Comparison of ENCODE assay signal across 11 cellular contexts in genomic region chr14:55802986-55803431, GRCh38.
DNase-seq lines count a peak whose midpoint lies in the region; ATAC-seq, FAIRE-seq and TF ChIP-seq lines count a peak whose summit lies in the region.
"Had no signal": no experiment of that assay in that cellular context is flagged by ENCODE, and none has a peak within 500 bp of the region (broad histone marks: within the 10 kb centered on the region; RNA-seq: fewer than 3 reads in every experiment).

No MANE protein-coding gene starts in this region.

- in situ Hi-C loops in K562 (cut with MboI): no loop called here

- TF ChIP-seq EP300 in K562 (IDR thresholded peaks at IDR 0.05; ENCODE audit: low read length): no peak

- no peak overlapping the region for H2BK120ac ChIP-seq in mesenchymal stem cell (ENCODE audit: low read depth, low read length)

- H3K27me3 ChIP-seq in K562 (ENCODE audit: control insufficient read depth in 2 of 2, insufficient read depth in 2 of 2, low read length in 2 of 2): no peaks in the 10 kb centered on the region
- peaks cover 0 to 4% of the 10 kb centered on the region in 2 experiments for H3K27me3 ChIP-seq in mesenchymal stem cell (ENCODE audit: control insufficient read depth in 1 of 2, insufficient read depth in 1 of 2, low read length in 2 of 2)

- intact Hi-C loops in K562 (cut with micrococcal nuclease): no loop called here

- H3K79me2 ChIP-seq in K562 (ENCODE audit: control insufficient read depth, insufficient read depth, low read length): no peaks in the 10 kb centered on the region

- CTCF ChIA-PET in K562 (lab: Yijun Ruan, JAX; ENCODE audit: low intra/inter-chr PET ratio): interaction anchor here (0.5 kb wide), 1 partner anchor 1150 kb away, joined by 5 read pairs; no protein-coding TSS in a partner anchor

- H2AFZ ChIP-seq in K562 (ENCODE audit: low read depth, low read length): no peak overlapping the region
- H2AFZ ChIP-seq in mesenchymal stem cell (ENCODE audit: low read depth, low read length): no peak overlapping the region

- H3K14ac ChIP-seq in mesenchymal stem cell (ENCODE audit: low read length in 2 of 2): no peak overlapping the region

- POLR2A ChIA-PET in K562 (lab: Yijun Ruan, JAX): interaction anchor here (0.9 kb wide), 1 partner anchor 9 kb away, joined by 4 read pairs; no protein-coding TSS in a partner anchor

- TF ChIP-seq POLR2A in K562 (conservative IDR thresholded peaks at IDR 0.05): no peak

- no peaks in the 10 kb centered on the region for H3K79me1 ChIP-seq in mesenchymal stem cell (replicated peaks; ENCODE audit: low read length, poor library complexity, severe bottlenecking)

- peak in 1 of 2 experiments; percentile 42; a peak in 2 of 4 replicates for TF ChIP-seq RAD21 in K562 (CRISPR knock-in tag; conservative IDR thresholded peaks at IDR 0.05 in 1 of 2, IDR thresholded peaks at IDR 0.05 in 1 of 2)

- H3K36me3 ChIP-seq in K562 (ENCODE audit: control insufficient read depth, insufficient read depth, low read length) (no peaks in the 10 kb centered on the region), mesenchymal stem cell (ENCODE audit: control insufficient read depth in 1 of 2, insufficient read depth in 2 of 2, low read depth in 1 of 2, low read length in 2 of 2) (no peaks in the 10 kb centered on the region)

- H2BK15ac ChIP-seq in mesenchymal stem cell (ENCODE audit: low read depth, poor library complexity, severe bottlenecking): no peak overlapping the region

- no peak overlapping the region for H3K4me3 ChIP-seq in K562
- no peak overlapping the region for H3K4me3 ChIP-seq in mesenchymal stem cell (ENCODE audit: insufficient read depth in 1 of 2, low read depth in 1 of 2, low read length in 2 of 2)

- H3K9ac ChIP-seq in K562 (ENCODE audit: insufficient read depth in 1 of 2, low read depth in 2 of 2, low read length in 2 of 2): no peak overlapping the region
- H3K9ac ChIP-seq in mesenchymal stem cell (ENCODE audit: low read length): no peak overlapping the region

- FAIRE-seq in K562 (lab: Jason Lieb, UNC): no peak

- H4K20me1 ChIP-seq in K562 (replicated peaks; ENCODE audit: control insufficient read depth, insufficient read depth, low read length): 0 out of 2 replicates have a peak, but pooled peaks cover 3% of the 10 kb centered on the region

- no peak overlapping the region for H4K91ac ChIP-seq in mesenchymal stem cell (ENCODE audit: low read length)

- H2BK12ac ChIP-seq in mesenchymal stem cell (ENCODE audit: low read length in 2 of 2): no peak overlapping the region

- BruUV-seq in K562 (replicated peaks; lab: Mats Ljungman, UMichigan): no TSS peak

- ATAC-seq in K562 (peak; percentile 73), HG03139 (IDR thresholded peaks at IDR 0.05; ENCODE audit: unreplicated experiment) (no peak), HG02678 (IDR thresholded peaks at IDR 0.05; ENCODE audit: unreplicated experiment) (no peak)

- no peaks in the 10 kb centered on the region for H3K9me1 ChIP-seq in K562 (ENCODE audit: control insufficient read depth, insufficient read depth, low read length)

- H3K4me1 ChIP-seq in K562 (replicated peaks in 1 of 2; ENCODE audit: control insufficient read depth in 2 of 2, insufficient read depth in 2 of 2, low read length in 2 of 2) (peaks cover 4 to 28% of the 10 kb centered on the region in 2 experiments; a peak in 4 of 5 replicates), mesenchymal stem cell (ENCODE audit: control insufficient read depth, insufficient read depth, low read depth, low read length) (peaks cover 4% of the 10 kb centered on the region)

- DNase-seq in NCI-H146 (lab: John Stamatoyannopoulos, UW) (peak; percentile 13), NCI-H146 treated with DMSO at 0.1 percent for 48 hours (lab: John Stamatoyannopoulos, UW; ENCODE audit: unreplicated experiment) (no peak), M059J (ENCODE audit: low read depth) (peak; percentile 85), K562 (ENCODE audit: extremely low read depth in 1 of 4, low spot score in 3 of 4) (peak; percentile 6 to 38 (median 21)), mesenchymal stem cell (peak; percentile 64), OCI-M2 (lab: John Stamatoyannopoulos, UW; ENCODE audit: unreplicated experiment) (no peak)
- DNase-seq: naive B cell, NCI-H2227 treated with DMSO at 0.1 percent for 48 hours, T1000 had no signal

- no peak overlapping the region for H3K4ac ChIP-seq in mesenchymal stem cell (ENCODE audit: low read depth in 1 of 2, low read length in 2 of 2)

- H3K9me3 ChIP-seq in K562 (replicated peaks; ENCODE audit: control insufficient read depth, insufficient read depth, low read depth, low read length) (no peaks in the 10 kb centered on the region), mesenchymal stem cell (ENCODE audit: control insufficient read depth, low read length) (no peaks in the 10 kb centered on the region)

- H3K27ac ChIP-seq in K562 (ENCODE audit: extremely low read depth, low read depth, low read length): no peak overlapping the region
- no peak overlapping the region for H3K27ac ChIP-seq in mesenchymal stem cell (ENCODE audit: low read length, poor library complexity, severe bottlenecking)

- no peak overlapping the region for H3K23ac ChIP-seq in mesenchymal stem cell (ENCODE audit: low read length in 2 of 2)

- H3K18ac ChIP-seq in mesenchymal stem cell (ENCODE audit: low read depth in 1 of 2, low read length in 2 of 2): no peak overlapping the region

- H3K4me2 ChIP-seq in K562 (ENCODE audit: insufficient read depth, low read length) (no peak overlapping the region), mesenchymal stem cell (ENCODE audit: low read length, poor library complexity, severe bottlenecking) (no peak overlapping the region)

- peak in 2 of 3 experiments; percentile 25 to 35; a peak in 2 of 6 replicates for TF ChIP-seq CTCF in K562 (IDR thresholded peaks at IDR 0.05 in 2 of 3, conservative IDR thresholded peaks at IDR 0.05 in 1 of 3; ENCODE audit: insufficient read depth in 2 of 3, low read depth in 1 of 3, low read length in 3 of 3)

- no peak overlapping the region for H2BK5ac ChIP-seq in mesenchymal stem cell (ENCODE audit: low read depth, low read length, poor library complexity, severe bottlenecking)

- H2AK5ac ChIP-seq in mesenchymal stem cell (ENCODE audit: low read length, severe bottlenecking): no peak overlapping the region

- H4K8ac ChIP-seq in mesenchymal stem cell (ENCODE audit: low read length): no peak overlapping the region

TF ChIP-seq in K562, 482 proteins besides CTCF, POLR2A, EP300 and RAD21 (continues in another document):
- TF ChIP-seq IRF2 (CRISPR knock-in tag; IDR thresholded peaks at IDR 0.05): no peak
- TF ChIP-seq ZNF449 (CRISPR knock-in tag; IDR thresholded peaks at IDR 0.05): no peak
- TF ChIP-seq TFAM (CRISPR knock-in tag; conservative IDR thresholded peaks at IDR 0.05): no peak
- TF ChIP-seq CBFA2T3 (IDR thresholded peaks at IDR 0.05): peak; percentile 11; the same call in 1 of the 2 replicates
- peak; percentile 51; the same call in 1 of the 2 replicates for TF ChIP-seq SMARCE1 (IDR thresholded peaks at IDR 0.05)
- no peak for TF ChIP-seq PTTG1 (tag; IDR thresholded peaks at IDR 0.05; ENCODE audit: low read depth)
- TF ChIP-seq HEY1 (CRISPR knock-in tag; IDR thresholded peaks at IDR 0.05; ENCODE audit: borderline replicate concordance): no peak
- no peak for TF ChIP-seq PHF21A (IDR thresholded peaks at IDR 0.05; ENCODE audit: borderline replicate concordance, low read depth)
- TF ChIP-seq MTF1 (CRISPR knock-in tag; IDR thresholded peaks at IDR 0.05; ENCODE audit: borderline replicate concordance): no peak
- no peak for TF ChIP-seq SMARCA5 (IDR thresholded peaks at IDR 0.05)
- TF ChIP-seq MLLT1 (IDR thresholded peaks at IDR 0.05): peak in 1 of 2 experiments; percentile 50; a peak in 1 of 4 replicates
- TF ChIP-seq ZSCAN32 (CRISPR knock-in tag; IDR thresholded peaks at IDR 0.05): no peak
- no peak for TF ChIP-seq PHB (CRISPR knock-in tag; IDR thresholded peaks at IDR 0.05)
- TF ChIP-seq JUN (IDR thresholded peaks at IDR 0.05; ENCODE audit: borderline replicate concordance, low read depth, low read length): peak; percentile 80
- no peak for TF ChIP-seq JUN (CRISPR knock-in tag; IDR thresholded peaks at IDR 0.05; ENCODE audit: borderline replicate concordance)
- no peak for TF ChIP-seq ZBTB2 (IDR thresholded peaks at IDR 0.05)
- TF ChIP-seq MAFK (IDR thresholded peaks at IDR 0.05; ENCODE audit: low read length): peak; percentile 76

Comparison
In these comparisons a context has a peak if more than half of its experiments do, and no peak if none do; other contexts are left out.
1. DNase-seq: peak in NCI-H146 (single experiment), M059J (single experiment), K562 (4 of 4) and mesenchymal stem cell (single experiment); none in NCI-H146 treated with DMSO at 0.1 percent for 48 hours (single experiment) and OCI-M2 (single experiment).